9 cellular contexts compared by ENCODE assay signal in genomic region chr15:91849749-91850161, GRCh38. TPM values are rescaled to one million over a fixed set of nuclear protein-coding genes. Genes with fewer than 3 reads are reported as not detected.
DNase-seq lines count a peak whose midpoint lies in the region; ATAC-seq and TF ChIP-seq lines count a peak whose summit lies in the region.
"Had no signal": no experiment of that assay in that cellular context is flagged by ENCODE, and none has a peak within 500 bp of the region (broad histone marks: within the 10 kb centered on the region; RNA-seq: fewer than 3 reads in every experiment).

No MANE protein-coding gene starts in this region.

- H3K4me3 Mint-ChIP-seq in naive thymus-derived CD4-positive, alpha-beta T cell, result peak overlapping the region; percentile 3 to 70 (median 46)

- intact Hi-C loops in naive thymus-derived CD4-positive, alpha-beta T cell (cut with micrococcal nuclease), result loop anchor here (1.0 to 10.0 kb wide), 9 partner anchors 93 to 1752 kb away; partner anchors contain the start of genes CHD2 (in 2 of the 2), HDDC3 (in 1 of the 2), RCCD1 (in 1 of the 2) and UNC45A (in 1 of the 2)

- H3K79me2 ChIP-seq in OCI-LY1 (ENCODE audit: insufficient read depth, low read length), result no peaks in the 10 kb centered on the region

- H4K20me1 ChIP-seq in OCI-LY1 (ENCODE audit: insufficient read depth, low read length), result no peaks in the 10 kb centered on the region

- H3K36me3 ChIP-seq in OCI-LY1 (ENCODE audit: insufficient read depth, low read length), result no peaks in the 10 kb centered on the region
- H3K36me3 ChIP-seq in naive thymus-derived CD4-positive, alpha-beta T cell (ENCODE audit: control insufficient read depth in 2 of 3, insufficient read depth in 3 of 3, low read length in 3 of 3), result no peaks in the 10 kb centered on the region
- H3K36me3 ChIP-seq: HAP-1 had no signal

- H3K9me3 Mint-ChIP-seq in naive thymus-derived CD4-positive, alpha-beta T cell, result peaks cover 0 to 3% (median 0%) of the 10 kb centered on the region in 11 donors

- H3K9ac ChIP-seq in OCI-LY1 (ENCODE audit: low read length), result no peak overlapping the region

- H3K4me1 ChIP-seq in OCI-LY1 (ENCODE audit: insufficient read depth, low read length, severe bottlenecking), result peaks cover 14% of the 10 kb centered on the region
- peaks cover 24 to 27% of the 10 kb centered on the region in 2 donors for H3K4me1 ChIP-seq in naive thymus-derived CD4-positive, alpha-beta T cell (ENCODE audit: control insufficient read depth in 2 of 2, insufficient read depth in 2 of 2, low read length in 2 of 2)

- peak overlapping the region in 8 of 9 donors; percentile 6 to 82 (median 54) for H3K27ac Mint-ChIP-seq in naive thymus-derived CD4-positive, alpha-beta T cell

- H3K27me3 Mint-ChIP-seq in naive thymus-derived CD4-positive, alpha-beta T cell, result peaks cover 0 to 34% (median 2%) of the 10 kb centered on the region in 5 donors

- POLR2A ChIA-PET in naive thymus-derived CD4-positive, alpha-beta T cell (lab: Charles Lee), result interaction anchor here (0.7 kb wide), 1 partner anchor 13 kb away, joined by 3 read pairs; no protein-coding TSS in a partner anchor

- H3K4me2 ChIP-seq in OCI-LY1 (ENCODE audit: low read length), result no peak overlapping the region

- H3K27ac ChIP-seq in 22Rv1, result no peak overlapping the region
- no peak overlapping the region for H3K27ac ChIP-seq in OCI-LY1 (ENCODE audit: low read depth, low read length, poor library complexity, severe bottlenecking)
- no peak overlapping the region for H3K27ac ChIP-seq in naive thymus-derived CD4-positive, alpha-beta T cell (ENCODE audit: low read depth, low read length)

- H3F3A ChIP-seq in OCI-LY1 (ENCODE audit: insufficient read depth, low read length), result no peaks in the 10 kb centered on the region

- no peaks in the 10 kb centered on the region for H3K36me3 Mint-ChIP-seq in naive thymus-derived CD4-positive, alpha-beta T cell

- CTCF ChIA-PET in naive thymus-derived CD4-positive, alpha-beta T cell (lab: Charles Lee), result interaction anchor here (0.6 to 4.3 kb wide), 11 partner anchors 9 to 548 kb away, joined by 3 to 51 read pairs (median 7); no protein-coding TSS in a partner anchor

- H2AFZ ChIP-seq in OCI-LY1 (ENCODE audit: low read length), result no peak overlapping the region

- H3K9me2 ChIP-seq in OCI-LY1 (ENCODE audit: low read depth, low read length), result no peaks in the 10 kb centered on the region

- TF ChIP-seq CTCF in 22Rv1 (IDR thresholded peaks at IDR 0.05) (peak; percentile 34), OCI-LY1 (IDR thresholded peaks at IDR 0.05; ENCODE audit: low read length) (peak; percentile 42)

- peak; percentile 39 for DNase-seq in EL
- DNase-seq in cerebellum (ENCODE audit: low spot score), result peak; percentile 68
- peak in 7 of 9 donors; percentile 26 to 59 (median 50) for DNase-seq in naive thymus-derived CD4-positive, alpha-beta T cell
- DNase-seq in NK-92 (lab: John Stamatoyannopoulos, UW; ENCODE audit: unreplicated experiment), result no peak
- no peak for DNase-seq in NCI-H2107 treated with DMSO at 0.1 percent for 48 hours (lab: John Stamatoyannopoulos, UW; ENCODE audit: unreplicated experiment)
- DNase-seq in T-helper 9 cell, result no peak

- H3K27me3 ChIP-seq in OCI-LY1 (ENCODE audit: insufficient read depth, low read length), result peaks cover 4% of the 10 kb centered on the region; the same call in 1 of the 2 replicates
- H3K27me3 ChIP-seq in naive thymus-derived CD4-positive, alpha-beta T cell (ENCODE audit: control insufficient read depth in 2 of 2, insufficient read depth in 2 of 2, low read length in 2 of 2), result no peaks in the 10 kb centered on the region

- H3K4me1 Mint-ChIP-seq in naive thymus-derived CD4-positive, alpha-beta T cell, result peaks cover 20 to 38% (median 30%) of the 10 kb centered on the region in 7 donors

- no peak for ATAC-seq in naive thymus-derived CD4-positive, alpha-beta T cell

- H3K4me3 ChIP-seq in OCI-LY1 (ENCODE audit: low read depth, low read length, poor library complexity, severe bottlenecking), result no peak overlapping the region
- no peak overlapping the region for H3K4me3 ChIP-seq in naive thymus-derived CD4-positive, alpha-beta T cell (ENCODE audit: low read length)
- H3K4me3 ChIP-seq: HAP-1 had no signal

- H3K9me3 ChIP-seq in OCI-LY1 (ENCODE audit: low read length), result no peaks in the 10 kb centered on the region
- no peaks in the 10 kb centered on the region for H3K9me3 ChIP-seq in naive thymus-derived CD4-positive, alpha-beta T cell (ENCODE audit: control insufficient read depth in 2 of 3, low read length in 3 of 3)
- H3K9me3 ChIP-seq: HAP-1 had no signal

RNA-seq across cellular contexts. Expression of gene SLCO3A1, which starts 3.8 kb away (rescaled TPM):
- total RNA-seq in cerebellum, result 5.2 TPM
- 10 to 100 TPM; 16.9 to 69.1 (median 25.4) TPM for total RNA-seq in naive thymus-derived CD4-positive, alpha-beta T cell
- 10 to 100 TPM; 15.4 to 24.3 TPM for polyA plus RNA-seq in naive thymus-derived CD4-positive, alpha-beta T cell

Comparison
In these comparisons a context has a peak if more than half of its experiments do, and no peak if none do; other contexts are left out.
1. DNase-seq: peak in EL (single experiment), cerebellum (single experiment) and naive thymus-derived CD4-positive, alpha-beta T cell (7 of 9); none in NK-92 (single experiment), NCI-H2107 treated with DMSO at 0.1 percent for 48 hours (single experiment) and T-helper 9 cell (single experiment).